ENCODE assay signal across 1 cellular context in the genomic region with DNA sequence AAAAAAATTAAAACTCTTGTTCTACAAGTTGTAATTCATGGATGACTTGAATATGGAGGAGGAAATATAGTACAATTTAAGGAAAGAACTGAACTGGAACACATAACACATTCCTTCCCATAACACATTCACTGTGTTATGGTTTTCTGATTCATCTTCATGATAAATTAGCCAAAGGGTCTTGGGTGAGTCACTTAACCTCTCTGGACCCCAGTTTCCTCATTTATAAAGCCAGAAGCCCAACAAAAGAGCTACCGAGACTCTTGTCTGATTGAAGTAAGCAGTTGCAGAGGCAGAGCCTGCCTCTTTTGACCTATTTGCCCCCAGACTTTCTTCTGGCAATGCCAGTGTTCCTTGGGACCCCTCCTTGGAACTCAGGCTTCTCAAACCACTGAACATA.
TF ChIP-seq lines count a peak whose summit lies in the region.

No MANE protein-coding gene starts in this region.

TF ChIP-seq in IMR-90, 13 proteins besides CTCF, POLR2A, EP300 and RAD21 (continued from another document):
- TF ChIP-seq, protein P1, sequence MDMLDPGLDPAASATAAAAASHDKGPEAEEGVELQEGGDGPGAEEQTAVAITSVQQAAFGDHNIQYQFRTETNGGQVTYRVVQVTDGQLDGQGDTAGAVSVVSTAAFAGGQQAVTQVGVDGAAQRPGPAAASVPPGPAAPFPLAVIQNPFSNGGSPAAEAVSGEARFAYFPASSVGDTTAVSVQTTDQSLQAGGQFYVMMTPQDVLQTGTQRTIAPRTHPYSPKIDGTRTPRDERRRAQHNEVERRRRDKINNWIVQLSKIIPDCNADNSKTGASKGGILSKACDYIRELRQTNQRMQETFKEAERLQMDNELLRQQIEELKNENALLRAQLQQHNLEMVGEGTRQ (IDR thresholded peaks at IDR 0.05; ENCODE audit: low read depth, low read length) = no peak
TF ChIP-seq in IMR-90: peak in this region for 0.
